ENCODE assay signal across 19 cellular contexts in the genomic region with DNA sequence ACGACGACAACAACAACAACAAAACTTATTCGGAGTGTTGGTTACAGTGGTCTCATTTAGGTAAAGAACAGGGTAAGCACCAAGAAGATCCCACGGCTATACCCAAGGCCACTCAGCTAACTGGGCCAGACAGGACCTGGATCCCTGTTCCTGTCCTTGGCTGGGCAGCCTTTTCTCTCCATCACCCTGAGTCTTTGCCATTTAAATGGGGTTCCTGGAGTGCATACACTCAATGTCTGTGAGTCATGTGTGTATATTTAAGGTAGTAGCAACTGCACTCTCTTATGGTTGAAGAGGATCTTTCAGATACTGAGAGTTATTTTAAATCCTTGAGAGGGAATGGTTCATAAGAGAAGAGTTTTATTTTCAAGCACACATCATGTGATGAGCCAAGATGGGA. TPM values are rescaled to one million over a fixed set of nuclear protein-coding genes. Genes with fewer than 3 reads are reported as not detected.
"Had no signal": no experiment of that assay in that cellular context is flagged by ENCODE, and none has a peak within 500 bp of the region (broad histone marks: within the 10 kb centered on the region; RNA-seq: fewer than 3 reads in every experiment).

No MANE protein-coding gene starts in this region.

- H3K27me3 ChIP-seq: brain microvascular endothelial cell, cardiac muscle cell had no signal

- H3K4me3 ChIP-seq: cardiac muscle cell had no signal

- H3K36me3 ChIP-seq: brain microvascular endothelial cell, cardiac muscle cell had no signal

- H3K27ac ChIP-seq: brain microvascular endothelial cell, cardiac muscle cell had no signal

- ATAC-seq: activated T-cell treated with anti-CD3 and anti-CD28 coated beads, Interleukin-2, amount 50 U/mL, for 4 hours had no signal

- DNase-seq: activated CD4-positive, alpha-beta memory T cell treated with anti-CD3 and anti-CD28 coated beads for 36 hours; activated CD4-positive, alpha-beta T cell treated with anti-CD3 and anti-CD28 coated beads, Interleukin-2, amount 10 ng/mL, durations not matched to agents 7 days and 5 days; activated CD4-positive, CD25-positive, alpha-beta regulatory T cell; activated CD8-positive, alpha-beta memory T cell treated with anti-CD3 and anti-CD28 coated beads for 24 hours; activated gamma-delta T cell; activated naive CD4-positive, alpha-beta T cell treated with anti-CD3 and anti-CD28 coated beads for 36 hours; activated T-cell treated with anti-CD3 and anti-CD28 coated beads, Interleukin-2, amount 50 U/mL, for 4 hours; amygdala; brain microvascular endothelial cell; Kasumi-1; KBM-7; NCI-H1092; NCI-H1930; NCI-H345; NCI-H510A; NCI-H526 treated with DMSO at 0.1 percent for 48 hours; SHP77 treated with DMSO at 0.1 percent for 48 hours had no signal

RNA-seq across cellular contexts. Expression of a gene that starts 35.3 kb away (rescaled TPM):
- total RNA-seq: activated CD4-positive, alpha-beta memory T cell treated with anti-CD3 and anti-CD28 coated beads for 36 hours; activated CD4-positive, alpha-beta T cell treated with anti-CD3 and anti-CD28 coated beads, Interleukin-2, amount 10 ng/mL, durations not matched to agents 7 days and 5 days; activated naive CD4-positive, alpha-beta T cell treated with anti-CD3 and anti-CD28 coated beads for 36 hours; activated T-cell treated with anti-CD3 and anti-CD28 coated beads, Interleukin-2, amount 50 U/mL, for 4 hours; cardiac muscle cell; SK-MEL-5 had no signal
- polyA plus RNA-seq: cardiac muscle cell had no signal
